ENCODE assay signal across 25 cellular contexts in genomic region chr1:98467122-98467521, GRCh38.
"Had no signal": no experiment of that assay in that cellular context is flagged by ENCODE, and none has a peak within 500 bp of the region (broad histone marks: within the 10 kb centered on the region; RNA-seq: fewer than 3 reads in every experiment).

No MANE protein-coding gene starts in this region.

- H3K9me3 ChIP-seq: colonic mucosa, left lung, lower lobe of right lung, ovary, prostate gland, sigmoid colon, spleen, tibial nerve had no signal

- ATAC-seq: left lung; lower lobe of right lung; natural killer cell treated with Interleukin-12 subunit alpha and Interleukin-12 subunit beta and Interleukin-15 and Interleukin-18, amount 100 ng/mL, for 72 hours had no signal

- H3K4me3 ChIP-seq: colonic mucosa, left lung, lower lobe of right lung, ovary, prostate gland, sigmoid colon, spleen, tibial nerve had no signal

- FAIRE-seq: bronchial epithelial cell, endometrium, frontal cortex had no signal

- H3K36me3 ChIP-seq: colonic mucosa, left lung, lower lobe of right lung, ovary, prostate gland, sigmoid colon, spleen, tibial nerve had no signal

- H3K27ac ChIP-seq: colonic mucosa, left lung, lower lobe of right lung, ovary, prostate gland, sigmoid colon, spleen, tibial nerve had no signal

- H3K27me3 ChIP-seq: colonic mucosa, left lung, ovary, sigmoid colon, spleen, tibial nerve had no signal

- H3K4me1 ChIP-seq: colonic mucosa, left lung, lower lobe of right lung, prostate gland, sigmoid colon, spleen had no signal

- DNase-seq: activated CD4-positive, alpha-beta memory T cell treated with anti-CD3 and anti-CD28 coated beads, Interleukin-2, amount 10 ng/mL, durations not matched to agents 7 days and 5 days; activated CD4-positive, alpha-beta T cell treated with anti-CD3 and anti-CD28 coated beads for 1 hour; activated CD4-positive, alpha-beta T cell treated with anti-CD3 and anti-CD28 coated beads, Interleukin-2, amount 10 ng/mL, durations not matched to agents 7 days and 5 days; activated CD8-positive, alpha-beta memory T cell treated with anti-CD3 and anti-CD28 coated beads, Interleukin-2, amount 50 U/mL, for 48 hours; activated gamma-delta T cell; activated naive CD4-positive, alpha-beta T cell treated with anti-CD3 and anti-CD28 coated beads, Interleukin-2, amount 50 U/mL, for 16 hours; activated T-cell treated with anti-CD3 and anti-CD28 coated beads, Interleukin-2, amount 50 U/mL, for 24 hours; amygdala; colonic mucosa; effector CD8-positive, alpha-beta T cell; left lung; lower lobe of right lung; mesendoderm; ovary; retina; sigmoid colon; spleen; stimulated activated naive CD4-positive, alpha-beta T cell treated with Interleukin-2 at 50 U/mL for 16 hours; T-helper 9 cell had no signal
